ENCODE assay signal across 10 cellular contexts in the genomic region with DNA sequence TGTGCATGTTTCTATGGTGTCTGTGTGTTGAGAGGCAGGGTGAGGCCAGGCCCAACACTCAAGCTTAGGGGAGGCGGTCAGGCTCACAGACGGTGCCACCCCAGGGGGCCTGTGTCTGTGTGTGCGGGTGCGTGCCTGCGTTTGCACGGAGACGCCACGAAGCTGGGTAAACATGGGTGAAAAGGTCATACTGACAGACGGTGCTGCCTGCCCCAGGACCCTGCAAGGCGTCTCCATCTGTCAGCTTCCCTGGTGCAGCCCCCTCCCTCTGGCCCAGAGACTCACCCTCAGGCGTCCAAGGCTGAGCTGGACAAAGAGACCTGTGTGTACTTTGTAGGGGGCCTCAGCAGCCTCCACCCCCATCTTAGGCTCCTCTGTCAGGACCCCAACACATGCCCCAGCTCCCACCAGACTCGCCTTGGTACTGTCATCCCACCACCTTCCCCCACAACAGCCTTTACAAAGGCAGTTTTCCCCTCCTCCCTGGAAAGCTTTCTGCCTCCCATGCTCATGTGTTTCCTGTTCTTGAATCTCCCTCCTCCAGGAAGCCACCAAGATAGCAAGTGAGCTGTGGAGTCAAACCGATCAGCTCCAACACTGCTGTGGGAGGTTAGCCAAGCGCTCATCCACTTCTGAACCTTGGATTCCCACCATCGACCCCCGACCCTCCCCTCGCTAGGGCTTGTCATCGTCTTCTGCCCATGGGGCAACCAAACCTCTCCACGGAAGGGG. TPM values are rescaled to one million over a fixed set of nuclear protein-coding genes. Genes with fewer than 3 reads are reported as not detected.
DNase-seq lines count a peak whose midpoint lies in the region; ATAC-seq, FAIRE-seq and TF ChIP-seq lines count a peak whose summit lies in the region.
"Had no signal": no experiment of that assay in that cellular context is flagged by ENCODE, and none has a peak within 500 bp of the region (broad histone marks: within the 10 kb centered on the region; RNA-seq: fewer than 3 reads in every experiment).

No MANE protein-coding gene starts in this region.

- WGBS in heart right ventricle, 2 donors = 70 to 72% methylated on average over 19 of the region's 19 CpGs
- WGBS in prostate gland = 55% methylated on average over 19 of the region's 19 CpGs

- peak overlapping the region in 8 of 10 donors; percentile 23 to 64 (median 60) for H3K4me3 ChIP-seq in heart right ventricle
- H3K4me3 ChIP-seq in keratinocyte (ENCODE audit: control insufficient read depth in 2 of 3, extremely low read depth in 1 of 3, insufficient read depth in 2 of 3, low read depth in 1 of 3, low read length in 3 of 3) = no peak overlapping the region
- no peak overlapping the region for H3K4me3 ChIP-seq in prostate gland

- no peaks in the 10 kb centered on the region for H3K4me1 Mint-ChIP-seq in activated T-helper 17 cell treated with anti-CD3 and anti-CD28 coated beads, Interleukin-2, amount 50 U/mL, for 72 hours
- H3K4me1 Mint-ChIP-seq in type B pancreatic cell (ENCODE audit: unreplicated experiment) = peaks cover 37% of the 10 kb centered on the region

- dilution Hi-C loops in keratinocyte (cut with MboI; ENCODE audit: extremely low pct_ligation_motif_present, low sequenced_read_pairs) = no loop called here

- H3K9me3 ChIP-seq in heart right ventricle (no peaks in the 10 kb centered on the region), keratinocyte (ENCODE audit: control insufficient read depth, low read depth, low read length) (no peaks in the 10 kb centered on the region), prostate gland (no peaks in the 10 kb centered on the region)

- H3K36me3 Mint-ChIP-seq in activated T-helper 17 cell treated with anti-CD3 and anti-CD28 coated beads, Interleukin-2, amount 50 U/mL, for 72 hours (ENCODE audit: low read depth) = no peaks in the 10 kb centered on the region
- H3K36me3 Mint-ChIP-seq in type B pancreatic cell = peaks cover 3% of the 10 kb centered on the region

- no peak for TF ChIP-seq CTCF in heart right ventricle (IDR thresholded peaks at IDR 0.05)
- TF ChIP-seq CTCF in keratinocyte (optimal IDR thresholded peaks at IDR 0.05 in 1 of 3, IDR thresholded peaks at IDR 0.05 in 1 of 3, conservative IDR thresholded peaks at IDR 0.05 in 1 of 3; ENCODE audit: extremely low read depth in 1 of 3, insufficient read depth in 2 of 3, low read length in 3 of 3) = no peak
- TF ChIP-seq CTCF in type B pancreatic cell (conservative IDR thresholded peaks at IDR 0.05) = no peak
- no peak for TF ChIP-seq CTCF in prostate gland (IDR thresholded peaks at IDR 0.05)

- H3K4me1 ChIP-seq in heart right ventricle (peaks cover 0 to 21% (median 7%) of the 10 kb centered on the region in 9 donors), keratinocyte (ENCODE audit: control insufficient read depth, extremely low read depth, insufficient read depth, low read length) (peaks cover 25% of the 10 kb centered on the region), prostate gland (replicated peaks) (peaks cover 22% of the 10 kb centered on the region)

- intact Hi-C loops in heart right ventricle (cut with DNase I) (no loop called here), Right ventricle myocardium superior (cut with DNase I) (no loop called here), prostate gland (cut with DNase I) (no loop called here)

- ATAC-seq in heart right ventricle (no peak), Right ventricle myocardium superior (ENCODE audit: poor library complexity) (no peak), HG02840 (IDR thresholded peaks at IDR 0.05; ENCODE audit: low FRiP score, unreplicated experiment) (no peak), HG02759 (IDR thresholded peaks at IDR 0.05; ENCODE audit: unreplicated experiment) (no peak)
- ATAC-seq in activated T-helper 17 cell treated with anti-CD3 and anti-CD28 coated beads, Interleukin-2, amount 50 U/mL, for 72 hours (replicated peaks) = no peak
- ATAC-seq: PC-3 had no signal

- H3K9me1 ChIP-seq in keratinocyte (ENCODE audit: control insufficient read depth, extremely low read depth, insufficient read depth, low read length) = peaks cover under 1% of the 10 kb centered on the region

- H3K79me2 ChIP-seq in keratinocyte (ENCODE audit: control insufficient read depth, insufficient read depth, low read length) = peaks cover 46% of the 10 kb centered on the region

- TF ChIP-seq POLR2A in prostate gland (IDR thresholded peaks at IDR 0.05) = no peak

- H3K4me2 ChIP-seq in keratinocyte (ENCODE audit: control insufficient read depth, extremely low read depth, insufficient read depth, low read depth, low read length) = no peak overlapping the region

- no peaks in the 10 kb centered on the region for H3K27me3 Mint-ChIP-seq in activated T-helper 17 cell treated with anti-CD3 and anti-CD28 coated beads, Interleukin-2, amount 50 U/mL, for 72 hours
- H3K27me3 Mint-ChIP-seq in type B pancreatic cell = no peaks in the 10 kb centered on the region

- H3K27ac ChIP-seq in heart right ventricle (no peak overlapping the region), keratinocyte (ENCODE audit: control insufficient read depth, insufficient read depth, low read length) (peak overlapping the region; percentile 37), prostate gland (no peak overlapping the region)

- DNase-seq in heart right ventricle = no peak
- no peak for DNase-seq in Right ventricle myocardium superior
- no peak for DNase-seq in keratinocyte (ENCODE audit: low read depth, low spot score)
- DNase-seq in type B pancreatic cell (ENCODE audit: extremely low spot score, unreplicated experiment) = no peak
- DNase-seq in prostate gland (ENCODE audit: low spot score) = no peak
- DNase-seq: KBM-7, PC-3 had no signal

- FAIRE-seq in keratinocyte (lab: Jason Lieb, UNC) = no peak

- H4K20me1 ChIP-seq in keratinocyte (ENCODE audit: control insufficient read depth, extremely low read depth, insufficient read depth, low read length) = peaks cover 13% of the 10 kb centered on the region

- peak overlapping the region; percentile 78 for H3K4me3 Mint-ChIP-seq in activated T-helper 17 cell treated with anti-CD3 and anti-CD28 coated beads, Interleukin-2, amount 50 U/mL, for 72 hours
- peak overlapping the region; percentile 70 for H3K4me3 Mint-ChIP-seq in type B pancreatic cell

- H3K36me3 ChIP-seq in heart right ventricle (no peaks in the 10 kb centered on the region), keratinocyte (ENCODE audit: control insufficient read depth in 2 of 2, extremely low read depth in 1 of 2, insufficient read depth in 2 of 2, low read length in 2 of 2) (peaks cover 34 to 44% of the 10 kb centered on the region in 2 experiments), prostate gland (no peaks in the 10 kb centered on the region)

- H3K27me3 ChIP-seq in heart right ventricle (peaks cover 0 to 9% (median 0%) of the 10 kb centered on the region in 7 donors), keratinocyte (ENCODE audit: control insufficient read depth, extremely low read depth, insufficient read depth, low read length) (no peaks in the 10 kb centered on the region), prostate gland (replicated peaks; ENCODE audit: insufficient read depth) (no peaks in the 10 kb centered on the region)

- H3K9ac ChIP-seq in keratinocyte (ENCODE audit: control insufficient read depth, extremely low read depth, insufficient read depth, low read length) = peak overlapping the region; percentile 46

- no peak overlapping the region for H2AFZ ChIP-seq in keratinocyte (ENCODE audit: control insufficient read depth, low read length)

- peak overlapping the region; percentile 66 for H3K27ac Mint-ChIP-seq in activated T-helper 17 cell treated with anti-CD3 and anti-CD28 coated beads, Interleukin-2, amount 50 U/mL, for 72 hours
- peak overlapping the region; percentile 89 for H3K27ac Mint-ChIP-seq in type B pancreatic cell

- H3K9me3 Mint-ChIP-seq in activated T-helper 17 cell treated with anti-CD3 and anti-CD28 coated beads, Interleukin-2, amount 50 U/mL, for 72 hours = no peaks in the 10 kb centered on the region
- H3K9me3 Mint-ChIP-seq in type B pancreatic cell = no peaks in the 10 kb centered on the region

RNA-seq across cellular contexts. Expression of gene PTPRF, which starts 34.1 kb away (rescaled TPM):
- total RNA-seq in heart right ventricle = 10 to 100 TPM in 1 of 10 donors, 1 to 10 TPM in 9; 2.5 to 10.3 (median 5.0) TPM
- polyA plus RNA-seq in heart right ventricle = 1 to 10 TPM; 1.7 to 2.6 TPM
- total RNA-seq in Right ventricle myocardium superior = 4.2 TPM
- 10 to 100 TPM in 1 of 2 donors, 1 to 10 TPM in 1; 6.3 to 30.7 TPM for total RNA-seq in activated T-helper 17 cell treated with anti-CD3 and anti-CD28 coated beads, Interleukin-2, amount 50 U/mL, for 72 hours
- 161 to 204 TPM (median 198 TPM) in 3 replicates for polyA plus RNA-seq in keratinocyte
- 47.7 TPM for polyA plus RNA-seq in keratinocyte (2011; ENCODE audit: low read depth)
- polyA plus RNA-seq in keratinocyte (2011; cell fraction: cytosol; rRNA removed) = 67.3 and 89.8 TPM in 2 replicates
- 456 and 469 TPM in 2 replicates for polyA plus RNA-seq in keratinocyte (2011; cell fraction: nucleus; rRNA removed)
- 140 and 276 TPM in 2 replicates for polyA plus RNA-seq in keratinocyte (2012; ENCODE audit: low replicate concordance)
- 497 to 995 TPM (median 539 TPM) in 3 replicates for polyA minus RNA-seq in keratinocyte
- 232 TPM for polyA minus RNA-seq in keratinocyte (2011; cell fraction: cytosol; rRNA and poly(A)+ RNA removed)
- polyA minus RNA-seq in keratinocyte (2011; cell fraction: nucleus; rRNA and poly(A)+ RNA removed) = 824 and 949 TPM in 2 replicates
- 260 and 507 TPM in 2 replicates for total RNA-seq in type B pancreatic cell (ENCODE audit: low replicate concordance)
- 100 to 1,000 TPM; 182 to 292 TPM for total RNA-seq in prostate gland

Comparison
In these comparisons a context has a peak if more than half of its experiments do, and no peak if none do; other contexts are left out.
1. H3K4me3 ChIP-seq: peak in heart right ventricle (8 of 10); none in keratinocyte (0 of 3) and prostate gland (0 of 2).